ENCODE assay signal across 29 cellular contexts in genomic region chr14:94000267-94000666, GRCh38. TPM values are rescaled to one million over a fixed set of nuclear protein-coding genes. Genes with fewer than 3 reads are reported as not detected.
"Had no signal": no experiment of that assay in that cellular context is flagged by ENCODE, and none has a peak within 500 bp of the region (broad histone marks: within the 10 kb centered on the region; RNA-seq: fewer than 3 reads in every experiment).

No MANE protein-coding gene starts in this region.

- H3K36me3 ChIP-seq: ascending aorta, SJCRH30, WERI-Rb-1 had no signal

- H3K4me1 ChIP-seq: body of pancreas had no signal

- H3K9me3 Mint-ChIP-seq: activated naive CD4-positive, alpha-beta T cell treated with anti-CD3 and anti-CD28 coated beads for 36 hours; activated T-cell treated with anti-CD3 and anti-CD28 coated beads, Interleukin-2, amount 50 U/mL, for 24 hours; activated T-helper 1 cell treated with anti-CD3 and anti-CD28 coated beads, Interleukin-12 subunit alpha, Interleukin-12 subunit beta, Interleukin-2, Interleukin-4 antibody, amounts not matched to agents 30 ng/mL and 10 ng/mL and 1 ng/mL, durations not matched to agents 14 hours and 24 hours and 36 hours had no signal

- ATAC-seq: activated CD8-positive, alpha-beta memory T cell treated with anti-CD3 and anti-CD28 coated beads, Interleukin-2, amount 10 ng/mL, durations not matched to agents 7 days and 5 days; body of pancreas; T-helper 17 cell had no signal

- H3K4me3 ChIP-seq: ascending aorta, body of pancreas, SJCRH30 had no signal

- H3K27me3 ChIP-seq: ascending aorta, body of pancreas, SJCRH30 had no signal

- H3K9ac ChIP-seq: SK-N-SH had no signal

- H3K27ac ChIP-seq: ascending aorta, body of pancreas, SJCRH30, WERI-Rb-1 had no signal

- H3K9me3 ChIP-seq: ascending aorta, body of pancreas, SJCRH30, SK-N-SH had no signal

- H3K27ac Mint-ChIP-seq: activated CD8-positive, alpha-beta memory T cell treated with anti-CD3 and anti-CD28 coated beads, Interleukin-2, amount 10 ng/mL, durations not matched to agents 7 days and 5 days; activated naive CD4-positive, alpha-beta T cell treated with anti-CD3 and anti-CD28 coated beads for 36 hours; activated T-cell treated with anti-CD3 and anti-CD28 coated beads, Interleukin-2, amount 50 U/mL, for 24 hours; activated T-helper 1 cell treated with anti-CD3 and anti-CD28 coated beads, Interleukin-12 subunit alpha, Interleukin-12 subunit beta, Interleukin-2, Interleukin-4 antibody, amounts not matched to agents 30 ng/mL and 10 ng/mL and 1 ng/mL, durations not matched to agents 14 hours and 24 hours and 36 hours; T-helper 17 cell had no signal

- H3K27me3 Mint-ChIP-seq: activated CD8-positive, alpha-beta memory T cell treated with anti-CD3 and anti-CD28 coated beads, Interleukin-2, amount 10 ng/mL, durations not matched to agents 7 days and 5 days; activated T-cell treated with anti-CD3 and anti-CD28 coated beads, Interleukin-2, amount 50 U/mL, for 24 hours had no signal

- H3K36me3 Mint-ChIP-seq: activated CD8-positive, alpha-beta memory T cell treated with anti-CD3 and anti-CD28 coated beads, Interleukin-2, amount 10 ng/mL, durations not matched to agents 7 days and 5 days had no signal

- H3K4me3 Mint-ChIP-seq: activated CD8-positive, alpha-beta memory T cell treated with anti-CD3 and anti-CD28 coated beads, Interleukin-2, amount 10 ng/mL, durations not matched to agents 7 days and 5 days; activated naive CD4-positive, alpha-beta T cell treated with anti-CD3 and anti-CD28 coated beads for 36 hours; activated T-cell treated with anti-CD3 and anti-CD28 coated beads, Interleukin-2, amount 50 U/mL, for 24 hours; activated T-helper 1 cell treated with anti-CD3 and anti-CD28 coated beads, Interleukin-12 subunit alpha, Interleukin-12 subunit beta, Interleukin-2, Interleukin-4 antibody, amounts not matched to agents 30 ng/mL and 10 ng/mL and 1 ng/mL, durations not matched to agents 14 hours and 24 hours and 36 hours; T-helper 17 cell had no signal

- DNase-seq: activated CD4-positive, alpha-beta T cell treated with anti-CD3 and anti-CD28 coated beads for 48 hours; activated CD4-positive, alpha-beta T cell treated with anti-CD3 and anti-CD28 coated beads, Interleukin-2, amount 50 U/mL, for 48 hours; activated CD8-positive, alpha-beta memory T cell treated with anti-CD3 and anti-CD28 coated beads, Interleukin-2, amount 10 ng/mL, durations not matched to agents 7 days and 5 days; activated effector memory CD4-positive, alpha-beta T cell treated with anti-CD3 and anti-CD28 coated beads, Interleukin-2, amount 50 U/mL, for 16 hours; activated naive CD4-positive, alpha-beta T cell treated with anti-CD3 and anti-CD28 coated beads for 36 hours; activated T-cell treated with anti-CD3 and anti-CD28 coated beads, Interleukin-2, amount 50 U/mL, for 24 hours; amniotic stem cell; body of pancreas; central memory CD4-positive, alpha-beta T cell; MM.1S; NCI-H1105; NCI-H1436; NCI-H1694 treated with DMSO at 0.1 percent for 48 hours; NCI-H2029 treated with DMSO at 0.1 percent for 48 hours; NCI-H345; NCI-H510A; NCI-H526 treated with DMSO at 0.1 percent for 48 hours; Right ventricle myocardium superior; RPMI8226; SK-N-SH; SW 1271; T-helper 17 cell; WERI-Rb-1 had no signal

- H3K4me2 ChIP-seq: SK-N-SH had no signal

RNA-seq across cellular contexts. Expression of gene CCDC197, which starts 3.2 kb away (rescaled TPM):
- total RNA-seq: activated naive CD4-positive, alpha-beta T cell treated with anti-CD3 and anti-CD28 coated beads for 36 hours; ascending aorta; body of pancreas; bronchial epithelial cell; chondrocyte; OCI-LY7; SJCRH30; T-helper 17 cell had no signal
- polyA plus RNA-seq: SK-N-SH had no signal
